Comparison of ENCODE assay signal across 16 cellular contexts in genomic region chr6:150915868-150916267, GRCh38. TPM values are rescaled to one million over a fixed set of nuclear protein-coding genes. Genes with fewer than 3 reads are reported as not detected.
A peak's percentile ranks its signal among the peaks of the same experiment; 100 is the strongest.
DNase-seq lines count a peak whose midpoint lies in the region; ATAC-seq, FAIRE-seq and TF ChIP-seq lines count a peak whose summit lies in the region.
"Had no signal": no experiment of that assay in that cellular context is flagged by ENCODE, and none has a peak within 500 bp of the region (broad histone marks: within the 10 kb centered on the region; RNA-seq: fewer than 3 reads in every experiment).

No MANE protein-coding gene starts in this region.

- no peak overlapping the region for H4K91ac ChIP-seq in IMR-90 (ENCODE audit: insufficient read depth, low read depth, low read length)

- no peaks in the 10 kb centered on the region for H3K27me3 ChIP-seq in IMR-90 (ENCODE audit: control insufficient read depth, insufficient read depth, low read length)
- no peaks in the 10 kb centered on the region for H3K27me3 ChIP-seq in bronchial epithelial cell (ENCODE audit: control insufficient read depth, insufficient read depth, low read length)
- no peaks in the 10 kb centered on the region for H3K27me3 ChIP-seq in heart left ventricle
- H3K27me3 ChIP-seq in body of pancreas = no peaks in the 10 kb centered on the region
- H3K27me3 ChIP-seq: testis had no signal

- H3K23ac ChIP-seq in IMR-90 (ENCODE audit: low read depth, low read length) = no peak overlapping the region

- H2AK9ac ChIP-seq in IMR-90 (replicated peaks; ENCODE audit: low read depth, low read length, poor library complexity) = no peak overlapping the region

- H4K8ac ChIP-seq in IMR-90 (ENCODE audit: low read depth in 2 of 2, low read length in 2 of 2) = peak overlapping the region in 1 of 2 experiments; percentile 25; a peak in 1 of 4 replicates

- ATAC-seq in IMR-90 (ENCODE audit: low read depth) (peak; percentile 43), heart left ventricle (peak in 3 of 4 donors; percentile 44 to 89 (median 48)), body of pancreas (no peak)
- ATAC-seq: activated CD4-positive, alpha-beta T cell treated with anti-CD3 and anti-CD28 coated beads for 36 hours had no signal

- intact Hi-C loops in IMR-90 (cut with micrococcal nuclease) (no loop called here), heart left ventricle (cut with DNase I) (no loop called here), body of pancreas (cut with DNase I) (no loop called here)

- dilution Hi-C loops in IMR-90 (cut with HindIII; ENCODE audit: low sequenced_read_pairs, unreplicated experiment) = no loop called here

- no peak for TF ChIP-seq RAD21 in IMR-90 (IDR thresholded peaks at IDR 0.05; ENCODE audit: low read length)

- TF ChIP-seq POLR2A in IMR-90 (IDR thresholded peaks at IDR 0.05; ENCODE audit: low read depth, low read length) = no peak
- no peak for TF ChIP-seq POLR2A in heart left ventricle (IDR thresholded peaks at IDR 0.05)
- no peak for TF ChIP-seq POLR2A in body of pancreas (IDR thresholded peaks at IDR 0.05)

- H3K4me3 ChIP-seq in IMR-90 (ENCODE audit: insufficient read depth, low read depth, low read length) (no peak overlapping the region), bronchial epithelial cell (ENCODE audit: low read depth, low read length) (no peak overlapping the region), heart left ventricle (no peak overlapping the region), body of pancreas (no peak overlapping the region)
- H3K4me3 ChIP-seq: testis had no signal

- H3K36me3 ChIP-seq in IMR-90 (ENCODE audit: control insufficient read depth, insufficient read depth, low read length) = peaks cover 53% of the 10 kb centered on the region
- H3K36me3 ChIP-seq in bronchial epithelial cell (ENCODE audit: control insufficient read depth, insufficient read depth, low read length) = peaks cover 10% of the 10 kb centered on the region
- peaks cover 0 to 12% (median 0%) of the 10 kb centered on the region in 9 donors for H3K36me3 ChIP-seq in heart left ventricle
- no peaks in the 10 kb centered on the region for H3K36me3 ChIP-seq in body of pancreas (replicated peaks in 1 of 2; ENCODE audit: insufficient read depth in 1 of 2, low read depth in 2 of 2)

- no peak overlapping the region for H3K56ac ChIP-seq in IMR-90 (ENCODE audit: extremely low read depth, insufficient read depth, low read length)

- no peak overlapping the region for H2BK120ac ChIP-seq in IMR-90 (ENCODE audit: low read depth, low read length)

- peaks cover 21 to 38% of the 10 kb centered on the region in 2 experiments for H3K79me1 ChIP-seq in IMR-90 (ENCODE audit: low read depth in 1 of 2, low read length in 2 of 2)

- H3K4ac ChIP-seq in IMR-90 (ENCODE audit: low read depth, low read length) = no peak overlapping the region

- H2AFZ ChIP-seq in IMR-90 (replicated peaks; ENCODE audit: low read length, poor library complexity) = no peak overlapping the region

- FAIRE-seq in bronchial epithelial cell (lab: Jason Lieb, UNC) = no peak
- FAIRE-seq: GM12892 had no signal

- no peaks in the 10 kb centered on the region for H4K20me1 ChIP-seq in IMR-90 (ENCODE audit: insufficient read depth, low read length)

- no CpG with 5 or more reads among the region's 7 CpGs for WGBS in IMR-90 (ENCODE audit: extremely low coverage in 2 of 2, insufficient read length in 1 of 2), 2 experiments
- 79 to 90% (median 83%) methylated on average over 7 of the region's 7 CpGs for WGBS in heart left ventricle, 4 donors
- 90 to 98% methylated on average over 7 of the region's 7 CpGs for WGBS in body of pancreas, 2 donors

- H3K4me1 ChIP-seq in IMR-90 (ENCODE audit: control insufficient read depth, insufficient read depth, low read length) (peaks cover 8% of the 10 kb centered on the region), heart left ventricle (peaks cover 0 to 6% (median 0%) of the 10 kb centered on the region in 12 donors), body of pancreas (no peaks in the 10 kb centered on the region)
- H3K4me1 ChIP-seq: testis had no signal

- DNase-seq in IMR-90 (no peak), bronchial epithelial cell (ENCODE audit: low read depth) (peak; percentile 36), heart left ventricle (no peak), stromal cell of bone marrow (ENCODE audit: low read depth) (peak; percentile 91), body of pancreas (no peak), NCI-H69 (lab: John Stamatoyannopoulos, UW) (no peak), EL (no peak)
- DNase-seq: activated CD4-positive, alpha-beta T cell treated with anti-CD3 and anti-CD28 coated beads for 36 hours; activated effector memory CD4-positive, alpha-beta T cell treated with anti-CD3 and anti-CD28 coated beads, Interleukin-2, amount 50 U/mL, for 16 hours; amygdala; NCI-H226; nephron progenitor cell; stimulated activated CD4-positive, alpha-beta T cell treated with anti-CD3 and anti-CD28 coated beads, Interleukin-12 subunit alpha, Interleukin-12 subunit beta, amount 100 ng/mL, for 4 hours; testis had no signal

- no TSS peak for BruUV-seq in IMR-90 (replicated peaks; lab: Mats Ljungman, UMichigan)

- no peak overlapping the region for H3K4me2 ChIP-seq in IMR-90 (ENCODE audit: low read depth, low read length)

- no peak overlapping the region for H2BK15ac ChIP-seq in IMR-90 (ENCODE audit: low read depth, low read length)

- H3K9me1 ChIP-seq in IMR-90 (ENCODE audit: insufficient read depth, low read length) = 0 out of 2 replicates have a peak, but pooled peaks cover 6% of the 10 kb centered on the region

- H2BK20ac ChIP-seq in IMR-90 (ENCODE audit: low read depth, low read length) = no peak overlapping the region

- TF ChIP-seq CTCF in IMR-90 (conservative IDR thresholded peaks at IDR 0.05; ENCODE audit: low read depth, low read length) = no peak
- no peak for TF ChIP-seq CTCF in bronchial epithelial cell (IDR thresholded peaks at IDR 0.05; ENCODE audit: insufficient read depth, low read length, severe bottlenecking)
- no peak for TF ChIP-seq CTCF in heart left ventricle (IDR thresholded peaks at IDR 0.05)
- TF ChIP-seq CTCF in body of pancreas (IDR thresholded peaks at IDR 0.05) = no peak

- H3K9ac ChIP-seq in IMR-90 (ENCODE audit: low read depth, low read length) = no peak overlapping the region

- H3K27ac ChIP-seq in IMR-90 (ENCODE audit: insufficient read depth, low read length) (peak overlapping the region; percentile 82; the same call in 1 of the 2 replicates), heart left ventricle (peak overlapping the region in 4 of 12 donors; percentile 33 to 73 (median 54)), body of pancreas (no peak overlapping the region)
- H3K27ac ChIP-seq: C4-2B, testis had no signal

- H3K9me3 ChIP-seq in IMR-90 (ENCODE audit: control insufficient read depth, insufficient read depth, low read length) = no peaks in the 10 kb centered on the region
- no peaks in the 10 kb centered on the region for H3K9me3 ChIP-seq in heart left ventricle
- H3K9me3 ChIP-seq in body of pancreas = no peaks in the 10 kb centered on the region
- H3K9me3 ChIP-seq: testis had no signal

- peak overlapping the region; percentile 42; the same call in 1 of the 2 replicates for H3K18ac ChIP-seq in IMR-90 (ENCODE audit: low read depth, low read length)

- in situ Hi-C loops in IMR-90 (cut with MboI; ENCODE audit: low sequenced_read_pairs) = no loop called here

- H2BK5ac ChIP-seq in IMR-90 (ENCODE audit: low read depth, low read length, poor library complexity, severe bottlenecking) = peak overlapping the region; percentile 43

- no peak overlapping the region for H2AK5ac ChIP-seq in IMR-90 (ENCODE audit: low read depth, low read length)

- POLR2A ChIA-PET in IMR-90 (lab: Charles Lee; ENCODE audit: unreplicated experiment) = no interaction called here

- CTCF ChIA-PET in IMR-90 (lab: Yijun Ruan, JAX) = interaction anchor here (1.2 kb wide), 1 partner anchor 23 kb away, joined by 6 read pairs; no protein-coding TSS in a partner anchor

- H4K5ac ChIP-seq in IMR-90 (ENCODE audit: low read depth, low read length) = peak overlapping the region; percentile 45; the same call in 1 of the 2 replicates

- no peak overlapping the region for H3K14ac ChIP-seq in IMR-90 (replicated peaks; ENCODE audit: low read depth, low read length)

TF ChIP-seq in IMR-90, 13 proteins besides CTCF, POLR2A, EP300 and RAD21:
- TF ChIP-seq CEBPB (IDR thresholded peaks at IDR 0.05; ENCODE audit: low read depth, low read length) (0 out of 2 replicates have a peak, but pooled peaks have one; percentile 25), RCOR1 (IDR thresholded peaks at IDR 0.05; ENCODE audit: insufficient replicate concordance, low read length) (no peak)

RNA-seq across cellular contexts. Expression of gene MTHFD1L, which starts 50.4 kb away (rescaled TPM):
- total RNA-seq in IMR-90 (2012; rRNA removed) (53.2 and 53.9 TPM in 2 replicates), bronchial epithelial cell (52.0 and 53.2 TPM in 2 replicates), heart left ventricle (10 to 100 TPM in 1 of 9 donors, 1 to 10 TPM in 8; 1.8 to 13.2 (median 4.2) TPM), body of pancreas (10 to 100 TPM; 13.0 to 19.1 TPM)
- polyA plus RNA-seq in IMR-90 (2012; rRNA removed) (39.0 and 43.5 TPM in 2 replicates), heart left ventricle (1 to 10 TPM; 1.1 to 9.1 TPM)
- 21.0 and 28.9 TPM in 2 replicates for polyA plus RNA-seq in IMR-90 (2012; cell fraction: cytosol; rRNA removed)
- polyA plus RNA-seq in IMR-90 (2012; cell fraction: nucleus; rRNA removed; ENCODE audit: low replicate concordance) = 25.2 and 89.7 TPM in 2 replicates

Comparison
In these comparisons a context has a peak if more than half of its experiments do, and no peak if none do; other contexts are left out.
1. DNase-seq: peak in bronchial epithelial cell (single experiment) and stromal cell of bone marrow (single experiment); none in IMR-90 (single experiment), heart left ventricle (0 of 5), body of pancreas (0 of 4), NCI-H69 (single experiment) and EL (single experiment).